ENCODE assay signal across 8 cellular contexts in the genomic region with DNA sequence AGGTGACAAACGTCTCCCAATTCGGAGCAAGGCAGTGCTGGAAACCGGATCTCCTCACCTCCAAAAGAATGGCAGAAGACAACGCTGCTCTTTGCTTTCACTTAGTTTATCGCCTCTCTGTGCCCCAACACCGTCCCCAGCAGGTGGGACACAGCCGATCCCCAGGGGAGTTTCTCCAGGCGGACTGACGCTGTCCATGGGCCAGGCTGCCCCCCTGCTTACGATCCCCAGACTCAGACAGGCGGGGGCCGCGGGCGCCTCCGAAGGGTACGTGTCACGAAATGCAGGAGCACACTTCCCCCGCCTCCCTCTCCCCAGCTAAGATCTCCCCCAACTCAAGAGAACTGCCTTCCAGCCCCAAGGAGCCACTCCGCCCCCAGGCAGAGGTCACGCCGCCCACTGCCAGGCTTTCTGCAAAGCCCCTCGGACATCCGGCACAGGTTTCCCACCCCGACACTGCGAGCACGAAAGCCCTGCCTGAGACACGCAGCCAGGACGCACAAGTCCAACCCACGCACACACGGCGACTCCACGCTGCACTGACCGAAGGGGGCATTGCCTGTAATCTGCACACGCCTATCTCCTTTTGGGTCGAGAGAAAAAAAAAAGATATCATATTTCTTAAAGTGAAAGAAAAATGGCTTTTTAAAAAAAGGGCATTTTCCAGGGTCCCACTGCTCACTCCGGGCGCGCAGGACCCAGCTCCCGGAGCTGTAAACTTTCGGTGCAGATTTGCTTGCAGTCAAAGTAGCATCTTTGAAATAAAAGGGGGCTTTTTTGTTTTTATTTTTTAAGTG. TPM values are rescaled to one million over a fixed set of nuclear protein-coding genes. Genes with fewer than 3 reads are reported as not detected.
DNase-seq lines count a peak whose midpoint lies in the region; ATAC-seq and TF ChIP-seq lines count a peak whose summit lies in the region.
"Had no signal": no experiment of that assay in that cellular context is flagged by ENCODE, and none has a peak within 500 bp of the region (broad histone marks: within the 10 kb centered on the region; RNA-seq: fewer than 3 reads in every experiment).

No MANE protein-coding gene starts in this region.

- no peak overlapping the region for H3K27ac Mint-ChIP-seq in effector memory CD8-positive, alpha-beta T cell
- H3K27ac Mint-ChIP-seq: activated naive CD8-positive, alpha-beta T cell had no signal

- H3K4me3 ChIP-seq in lower lobe of right lung (peak overlapping the region; percentile 73), suprapubic skin (peak overlapping the region; percentile 92)

- H3K36me3 Mint-ChIP-seq in effector memory CD8-positive, alpha-beta T cell (ENCODE audit: insufficient read depth), result peaks cover 5% of the 10 kb centered on the region
- H3K36me3 Mint-ChIP-seq: activated naive CD8-positive, alpha-beta T cell had no signal

- peaks cover 9 to 24% of the 10 kb centered on the region in 2 donors for H3K4me1 Mint-ChIP-seq in effector memory CD8-positive, alpha-beta T cell (ENCODE audit: low read depth in 2 of 2)

- no peaks in the 10 kb centered on the region for H3K9me3 Mint-ChIP-seq in effector memory CD8-positive, alpha-beta T cell

- ATAC-seq in HG02588 (IDR thresholded peaks at IDR 0.05; ENCODE audit: unreplicated experiment) (peak; percentile 27), lower lobe of right lung (peak; percentile 48 to 57), GM21390 (IDR thresholded peaks at IDR 0.05; ENCODE audit: unreplicated experiment) (no peak)
- peak; percentile 39 for ATAC-seq in effector memory CD8-positive, alpha-beta T cell (replicated peaks)

- peak; percentile 28 for TF ChIP-seq CTCF in lower lobe of right lung (IDR thresholded peaks at IDR 0.05)
- TF ChIP-seq CTCF in suprapubic skin (IDR thresholded peaks at IDR 0.05), result no peak

- no peak for TF ChIP-seq EP300 in suprapubic skin (IDR thresholded peaks at IDR 0.05)

- peaks cover 15 to 17% of the 10 kb centered on the region in 2 donors for H3K27me3 Mint-ChIP-seq in effector memory CD8-positive, alpha-beta T cell

- H3K4me1 ChIP-seq in lower lobe of right lung, result peaks cover 47% of the 10 kb centered on the region
- peaks cover 42% of the 10 kb centered on the region for H3K4me1 ChIP-seq in suprapubic skin

- 1% methylated on average over 32 of the region's 40 CpGs for WGBS in suprapubic skin

- no peak overlapping the region for H3K4me3 Mint-ChIP-seq in effector memory CD8-positive, alpha-beta T cell
- H3K4me3 Mint-ChIP-seq: activated naive CD8-positive, alpha-beta T cell had no signal

- H3K36me3 ChIP-seq in lower lobe of right lung, result peaks cover 12% of the 10 kb centered on the region
- no peaks in the 10 kb centered on the region for H3K36me3 ChIP-seq in suprapubic skin

- peak overlapping the region; percentile 98 for H3K27ac ChIP-seq in lower lobe of right lung
- peak overlapping the region; percentile 94 for H3K27ac ChIP-seq in suprapubic skin

- no peaks in the 10 kb centered on the region for H3K9me3 ChIP-seq in lower lobe of right lung
- H3K9me3 ChIP-seq in suprapubic skin, result no peaks in the 10 kb centered on the region

- TF ChIP-seq POLR2A in suprapubic skin (IDR thresholded peaks at IDR 0.05), result peak in 1 of 2 donors; percentile 38

- in situ Hi-C loops in G401 (cut with HindIII; ENCODE audit: low sequenced_read_pairs), result no loop called here

- DNase-seq in G401 (ENCODE audit: low spot score), result peak; percentile 84
- DNase-seq in SHP77 treated with DMSO at 0.1 percent for 48 hours (lab: John Stamatoyannopoulos, UW), result peak; percentile 10
- peak in 1 of 3 experiments; percentile 4 for DNase-seq in effector memory CD8-positive, alpha-beta T cell
- peak; percentile 86 for DNase-seq in lower lobe of right lung
- peak; percentile 78 to 86 for DNase-seq in suprapubic skin (ENCODE audit: low spot score in 2 of 2)

- intact Hi-C loops in lower lobe of right lung (cut with DNase I), result loop anchor here (10.0 kb wide), 1 partner anchor 564 kb away; no protein-coding TSS in a partner anchor

- H3K27me3 ChIP-seq in lower lobe of right lung (ENCODE audit: low read depth) (no peaks in the 10 kb centered on the region), suprapubic skin (no peaks in the 10 kb centered on the region)

RNA-seq across cellular contexts. Expression of a gene that starts 1.9 kb away (rescaled TPM):
- 0.24 and 0.49 TPM in 2 replicates for total RNA-seq in G401 (2014; rRNA removed; shearing (Covaris generic))
- total RNA-seq in lower lobe of right lung, result 44.6 TPM
- total RNA-seq in suprapubic skin, result 10 to 100 TPM; 23.0 to 39.5 (median 35.2) TPM

Comparison
In these comparisons a context has a peak if more than half of its experiments do, and no peak if none do; other contexts are left out.
1. RNA of a gene that starts 1.9 kb away (total RNA-seq): 44.6 TPM in lower lobe of right lung (single experiment) and 23.0 to 39.5 TPM in suprapubic skin; 0.24 to 0.49 TPM in G401; every median in the first group is over 10 times any median in the second.